Comparison of ENCODE assay signal across 23 cellular contexts in the genomic region with DNA sequence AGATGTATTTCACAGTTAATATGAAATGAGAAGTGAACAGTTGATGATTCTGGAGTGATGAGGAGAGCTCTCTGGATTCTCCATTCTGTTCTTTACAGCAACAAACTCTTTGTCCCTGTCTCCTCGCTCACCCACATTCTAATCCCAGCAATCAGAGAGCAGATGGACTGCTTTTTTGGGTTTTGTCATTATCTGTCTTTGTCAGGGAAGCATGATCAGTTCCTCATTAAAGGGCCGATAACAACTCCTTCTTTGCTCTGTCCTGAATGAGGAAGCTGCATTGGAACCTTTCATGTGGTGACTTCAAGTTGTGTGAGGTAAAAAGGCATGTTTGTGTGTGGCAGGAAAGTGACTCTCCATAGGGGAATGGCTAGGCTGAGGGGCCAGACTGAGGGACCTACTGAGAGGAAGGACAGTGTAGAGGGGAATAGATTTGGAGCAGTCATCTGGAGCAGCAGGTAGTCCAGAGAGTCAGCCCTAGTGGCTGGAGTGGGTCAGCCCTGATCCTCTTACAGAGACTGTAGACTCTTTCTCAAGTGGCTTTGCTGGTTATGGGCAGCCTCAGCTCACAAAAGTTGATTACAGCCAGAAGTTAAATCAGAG. TPM values are rescaled to one million over a fixed set of nuclear protein-coding genes. Genes with fewer than 3 reads are reported as not detected.
"Had no signal": no experiment of that assay in that cellular context is flagged by ENCODE, and none has a peak within 500 bp of the region (broad histone marks: within the 10 kb centered on the region; RNA-seq: fewer than 3 reads in every experiment).

No MANE protein-coding gene starts in this region.

- H3K36me3 Mint-ChIP-seq: stimulated activated effector memory CD8-positive, alpha-beta T cell treated with anti-CD3 and anti-CD28 coated beads, Interleukin-12 subunit alpha, Interleukin-12 subunit beta, amount 100 ng/mL, for 72 hours had no signal

- ATAC-seq: activated naive CD8-positive, alpha-beta T cell treated with anti-CD3 and anti-CD28 coated beads, Interleukin-2, amount 50 U/mL, for 24 hours; effector memory CD8-positive, alpha-beta T cell; heart left ventricle; sciatic nerve; stimulated activated effector memory CD8-positive, alpha-beta T cell treated with anti-CD3 and anti-CD28 coated beads, Interleukin-12 subunit alpha, Interleukin-12 subunit beta, amount 100 ng/mL, for 72 hours; T-helper 17 cell had no signal

- DNase-seq: activated CD4-positive, CD25-positive, alpha-beta regulatory T cell treated with anti-CD3 and anti-CD28 coated beads, Interleukin-2, amount 50 U/mL, for 72 hours; activated naive CD4-positive, alpha-beta T cell treated with anti-CD3 and anti-CD28 coated beads for 36 hours; activated naive CD8-positive, alpha-beta T cell treated with anti-CD3 and anti-CD28 coated beads, Interleukin-2, amount 50 U/mL, for 24 hours; activated T-cell treated with anti-CD3 and anti-CD28 coated beads, Interleukin-2, amount 50 U/mL, for 1 hour; aorta; cerebellar nuclear complex; dermis blood vessel endothelial cell; effector memory CD8-positive, alpha-beta T cell; foreskin melanocyte; heart left ventricle; stimulated activated CD4-positive, alpha-beta T cell treated with anti-CD3 and anti-CD28 coated beads, Interleukin-12 subunit alpha, Interleukin-12 subunit beta, amount 100 ng/mL, for 4 hours; stimulated activated CD4-positive, alpha-beta T cell treated with anti-CD3 and anti-CD28 coated beads, Interleukin-2, amount 100 ng/mL, for 24 hours; T-helper 17 cell had no signal

- H3K4me1 Mint-ChIP-seq: activated naive CD8-positive, alpha-beta T cell treated with anti-CD3 and anti-CD28 coated beads, Interleukin-2, amount 50 U/mL, for 24 hours; neural crest cell; stimulated activated effector memory CD8-positive, alpha-beta T cell treated with anti-CD3 and anti-CD28 coated beads, Interleukin-12 subunit alpha, Interleukin-12 subunit beta, amount 100 ng/mL, for 72 hours; T-helper 17 cell had no signal

- H3K9me3 Mint-ChIP-seq: neural crest cell had no signal

- H3K36me3 ChIP-seq: heart left ventricle, thoracic aorta had no signal

- H3K4me3 ChIP-seq: heart left ventricle, thoracic aorta had no signal

- H3K4me3 Mint-ChIP-seq: activated naive CD4-positive, alpha-beta T cell treated with anti-CD3 and anti-CD28 coated beads for 36 hours; activated naive CD8-positive, alpha-beta T cell treated with anti-CD3 and anti-CD28 coated beads, Interleukin-2, amount 50 U/mL, for 24 hours; effector memory CD8-positive, alpha-beta T cell; neural crest cell; stimulated activated effector memory CD8-positive, alpha-beta T cell treated with anti-CD3 and anti-CD28 coated beads, Interleukin-12 subunit alpha, Interleukin-12 subunit beta, amount 100 ng/mL, for 72 hours; T-helper 17 cell had no signal

- H3K27ac ChIP-seq: epithelial cell of prostate, heart left ventricle, thoracic aorta had no signal

- H3K27me3 Mint-ChIP-seq: activated naive CD8-positive, alpha-beta T cell treated with anti-CD3 and anti-CD28 coated beads, Interleukin-2, amount 50 U/mL, for 24 hours; effector memory CD8-positive, alpha-beta T cell; T-helper 17 cell had no signal

- H3K27ac Mint-ChIP-seq: activated naive CD4-positive, alpha-beta T cell treated with anti-CD3 and anti-CD28 coated beads for 36 hours; activated naive CD8-positive, alpha-beta T cell treated with anti-CD3 and anti-CD28 coated beads, Interleukin-2, amount 50 U/mL, for 24 hours; activated T-helper 2 cell treated with anti-CD3 and anti-CD28 coated beads, Interferon-gamma antibody, Interleukin-2, Interleukin-4, amounts not matched to agents 10 μg/mL and 5 μg/mL and 100 μg/mL, durations not matched to agents 14 hours and 24 hours and 36 hours; effector memory CD8-positive, alpha-beta T cell; stimulated activated effector memory CD8-positive, alpha-beta T cell treated with anti-CD3 and anti-CD28 coated beads, Interleukin-12 subunit alpha, Interleukin-12 subunit beta, amount 100 ng/mL, for 72 hours; T-helper 17 cell had no signal

RNA-seq across cellular contexts. Expression of a gene that starts 23.6 kb away (rescaled TPM):
- total RNA-seq: activated naive CD4-positive, alpha-beta T cell treated with anti-CD3 and anti-CD28 coated beads for 36 hours; activated T-helper 2 cell treated with anti-CD3 and anti-CD28 coated beads, Interferon-gamma antibody, Interleukin-2, Interleukin-4, amounts not matched to agents 10 μg/mL and 5 μg/mL and 100 μg/mL, durations not matched to agents 14 hours and 24 hours and 36 hours; dermis blood vessel endothelial cell; fibroblast of lung; mesenteric fat pad; osteoblast; pulmonary artery endothelial cell; T-helper 17 cell; thoracic aorta had no signal
- polyA plus RNA-seq: aorta, fibroblast of lung had no signal
